ENCODE assay signal across 27 cellular contexts in genomic region chr22:36819112-36819511, GRCh38. TPM values are rescaled to one million over a fixed set of nuclear protein-coding genes. Genes with fewer than 3 reads are reported as not detected.
"Had no signal": no experiment of that assay in that cellular context is flagged by ENCODE, and none has a peak within 500 bp of the region (broad histone marks: within the 10 kb centered on the region; RNA-seq: fewer than 3 reads in every experiment).

No MANE protein-coding gene starts in this region.

- H3K9me3 Mint-ChIP-seq: activated naive CD4-positive, alpha-beta T cell treated with anti-CD3 and anti-CD28 coated beads, Interleukin-2, amount 50 U/mL, for 72 hours; activated naive CD8-positive, alpha-beta T cell treated with anti-CD3 and anti-CD28 coated beads, Interleukin-2, amount 50 U/mL, for 24 hours; T-cell had no signal

- H3K27ac Mint-ChIP-seq: activated CD8-positive, alpha-beta T cell treated with anti-CD3 and anti-CD28 coated beads, Interleukin-2, amount 10 ng/mL, durations not matched to agents 7 days and 5 days; activated naive CD4-positive, alpha-beta T cell treated with anti-CD3 and anti-CD28 coated beads, Interleukin-2, amount 50 U/mL, for 72 hours; activated naive CD8-positive, alpha-beta T cell treated with anti-CD3 and anti-CD28 coated beads, Interleukin-2, amount 50 U/mL, for 24 hours; brain; T-cell had no signal

- H3K27ac ChIP-seq: ascending aorta, Peyer's patch, RWPE1, SJSA1 had no signal

- H3K36me3 Mint-ChIP-seq: brain, T-cell had no signal

- H3K36me3 ChIP-seq: ascending aorta, Peyer's patch, SJSA1 had no signal

- H3K4me3 ChIP-seq: ascending aorta, K562, Peyer's patch, SJSA1 had no signal

- H3K4me3 Mint-ChIP-seq: activated CD8-positive, alpha-beta T cell treated with anti-CD3 and anti-CD28 coated beads, Interleukin-2, amount 10 ng/mL, durations not matched to agents 7 days and 5 days; activated naive CD8-positive, alpha-beta T cell treated with anti-CD3 and anti-CD28 coated beads, Interleukin-2, amount 50 U/mL, for 24 hours had no signal

- FAIRE-seq: K562, TTC549 had no signal

- H3K4me1 ChIP-seq: ascending aorta, SJSA1 had no signal

- DNase-seq: activated CD4-positive, alpha-beta T cell treated with anti-CD3 and anti-CD28 coated beads, Interleukin-2, amount 50 U/mL, for 1 hour; activated CD4-positive, CD25-positive, alpha-beta regulatory T cell; activated CD8-positive, alpha-beta memory T cell treated with anti-CD3 and anti-CD28 coated beads, Interleukin-2, amount 50 U/mL, for 48 hours; activated CD8-positive, alpha-beta T cell treated with anti-CD3 and anti-CD28 coated beads, Interleukin-2, amount 10 ng/mL, durations not matched to agents 7 days and 5 days; activated naive CD4-positive, alpha-beta T cell; activated naive CD8-positive, alpha-beta T cell treated with anti-CD3 and anti-CD28 coated beads, Interleukin-2, amount 50 U/mL, for 24 hours; activated T-cell treated with anti-CD3 and anti-CD28 coated beads, Interleukin-2, amount 50 U/mL, for 1 hour; amniotic stem cell; Kasumi-1; NCI-H1105 treated with DMSO at 0.1 percent for 48 hours; NCI-H1436 treated with DMSO at 0.1 percent for 48 hours; NCI-H187; NCI-H2081; NCI-H446; NCI-H524; Peyer's patch; Right ventricle myocardium superior; T-cell; T-helper 2 cell; T1000 had no signal

- H3K9me3 ChIP-seq: ascending aorta, Peyer's patch, SJSA1 had no signal

- ATAC-seq: activated CD8-positive, alpha-beta T cell treated with anti-CD3 and anti-CD28 coated beads, Interleukin-2, amount 10 ng/mL, durations not matched to agents 7 days and 5 days; activated naive CD4-positive, alpha-beta T cell treated with anti-CD3 and anti-CD28 coated beads, Interleukin-2, amount 50 U/mL, for 72 hours; activated naive CD8-positive, alpha-beta T cell treated with anti-CD3 and anti-CD28 coated beads, Interleukin-2, amount 50 U/mL, for 24 hours; K562; T-cell had no signal

RNA-seq across cellular contexts. Expression of gene PVALB, which starts 2.3 kb away (rescaled TPM):
- total RNA-seq: activated CD8-positive, alpha-beta T cell treated with anti-CD3 and anti-CD28 coated beads, Interleukin-2, amount 10 ng/mL, durations not matched to agents 7 days and 5 days; activated naive CD4-positive, alpha-beta T cell treated with anti-CD3 and anti-CD28 coated beads, Interleukin-2, amount 50 U/mL, for 72 hours; ascending aorta; K562; Peyer's patch; Right ventricle myocardium superior; SJSA1; T-cell had no signal
- polyA plus RNA-seq: K562 had no signal

RNA-seq across cellular contexts. Expression of gene NCF4, which starts 41.7 kb away (rescaled TPM):
- total RNA-seq: SJSA1 had no signal
